10 cellular contexts compared by ENCODE assay signal in genomic region chr19:46953955-46954501, GRCh38.
DNase-seq lines count a peak whose midpoint lies in the region; ATAC-seq, FAIRE-seq and TF ChIP-seq lines count a peak whose summit lies in the region.
"Had no signal": no experiment of that assay in that cellular context is flagged by ENCODE, and none has a peak within 500 bp of the region (broad histone marks: within the 10 kb centered on the region; RNA-seq: fewer than 3 reads in every experiment).

No MANE protein-coding gene starts in this region.

- H3K4me3 ChIP-seq in HepG2 (replicated peaks in 1 of 3; ENCODE audit: insufficient read depth in 1 of 3, low read depth in 2 of 3, low read length in 3 of 3) (peak overlapping the region in 2 of 3 experiments; percentile 21 to 61; a peak in 3 of 6 replicates), transverse colon (no peak overlapping the region)

- no peak for DNase-seq in activated T-cell treated with anti-CD3 and anti-CD28 coated beads, Interleukin-2, amount 50 U/mL, for 24 hours
- no peak for DNase-seq in activated T-cell treated with anti-CD3 and anti-CD28 coated beads for 4 hours
- DNase-seq in activated CD4-positive, alpha-beta memory T cell treated with anti-CD3 and anti-CD28 coated beads, Interleukin-2, amount 10 ng/mL, durations not matched to agents 7 days and 5 days, result no peak
- DNase-seq in HepG2 (ENCODE audit: low spot score), result peak; percentile 30
- DNase-seq in transverse colon, result no peak
- no peak for DNase-seq in NCI-H2029 (lab: John Stamatoyannopoulos, UW)
- DNase-seq: cortex of kidney; stimulated activated CD4-positive, alpha-beta T cell treated with anti-CD3 and anti-CD28 coated beads, Interleukin-2, amount 100 ng/mL, for 48 hours had no signal

- POLR2A ChIA-PET in activated CD4-positive, alpha-beta memory T cell treated with anti-CD3 and anti-CD28 coated beads, Interleukin-2, amount 10 ng/mL, durations not matched to agents 7 days and 5 days (lab: Charles Lee), result interaction anchor here (0.7 to 5.1 kb wide), 19 partner anchors 8 to 167 kb away, joined by 3 to 27 read pairs (median 9); partner anchors contain the start of genes ARHGAP35, SLC1A5 and ZC3H4
- POLR2A ChIA-PET in HepG2 (lab: Yijun Ruan, JAX), result interaction anchor here (0.9 to 2.9 kb wide), 11 partner anchors 10 to 98 kb away, joined by 3 to 28 read pairs (median 6); no protein-coding TSS in a partner anchor

- TSS peak; percentile 99 for BruUV-seq in HepG2 (replicated peaks; lab: Mats Ljungman, UMichigan)

- H3K27ac ChIP-seq in HepG2 (ENCODE audit: extremely low read length, insufficient read depth, low read length) (peak overlapping the region; percentile 99), transverse colon (peak overlapping the region; percentile 40 to 65 (median 58))

- TF ChIP-seq POLR2A in HepG2 (IDR thresholded peaks at IDR 0.05; ENCODE audit: insufficient read depth in 1 of 2, low read depth in 2 of 2, low read length in 2 of 2), result peak; percentile 3 to 6; a peak in 2 of 4 replicates
- TF ChIP-seq POLR2A in transverse colon (IDR thresholded peaks at IDR 0.05), result no peak

- no peak for TF ChIP-seq RAD21 in HepG2 (CRISPR knock-in tag; IDR thresholded peaks at IDR 0.05)

- H3K9me3 Mint-ChIP-seq in activated T-cell treated with anti-CD3 and anti-CD28 coated beads, Interleukin-2, amount 50 U/mL, for 24 hours, result no peaks in the 10 kb centered on the region
- no peaks in the 10 kb centered on the region for H3K9me3 Mint-ChIP-seq in activated CD4-positive, alpha-beta memory T cell treated with anti-CD3 and anti-CD28 coated beads, Interleukin-2, amount 10 ng/mL, durations not matched to agents 7 days and 5 days

- peak overlapping the region; percentile 95 for H3K27ac Mint-ChIP-seq in activated T-cell treated with anti-CD3 and anti-CD28 coated beads, Interleukin-2, amount 50 U/mL, for 24 hours
- H3K27ac Mint-ChIP-seq in activated CD4-positive, alpha-beta memory T cell treated with anti-CD3 and anti-CD28 coated beads, Interleukin-2, amount 10 ng/mL, durations not matched to agents 7 days and 5 days, result peak overlapping the region; percentile 99

- ATAC-seq in HepG2 (peak; percentile 28), HG02759 (IDR thresholded peaks at IDR 0.05; ENCODE audit: unreplicated experiment) (no peak), HG03175 (IDR thresholded peaks at IDR 0.05; ENCODE audit: unreplicated experiment) (no peak)

- no peaks in the 10 kb centered on the region for H4K20me1 ChIP-seq in HepG2 (ENCODE audit: insufficient read depth, low read length)

- H3K27me3 ChIP-seq in HepG2 (ENCODE audit: control insufficient read depth in 1 of 2, insufficient read depth in 2 of 2, low read length in 2 of 2) (no peaks in the 10 kb centered on the region), transverse colon (no peaks in the 10 kb centered on the region)

- TF ChIP-seq CTCF in HepG2 (CRISPR knock-in tag; IDR thresholded peaks at IDR 0.05) (no peak), transverse colon (IDR thresholded peaks at IDR 0.05) (no peak)

- no peak overlapping the region for H3K4me3 Mint-ChIP-seq in activated T-cell treated with anti-CD3 and anti-CD28 coated beads, Interleukin-2, amount 50 U/mL, for 24 hours
- H3K4me3 Mint-ChIP-seq in activated CD4-positive, alpha-beta memory T cell treated with anti-CD3 and anti-CD28 coated beads, Interleukin-2, amount 10 ng/mL, durations not matched to agents 7 days and 5 days, result peak overlapping the region; percentile 75

- TF ChIP-seq EP300 in HepG2 (IDR thresholded peaks at IDR 0.05; ENCODE audit: low read depth in 2 of 2, low read length in 2 of 2) (no peak), HepG2 (CRISPR knock-in tag; IDR thresholded peaks at IDR 0.05; ENCODE audit: borderline replicate concordance) (no peak), transverse colon (IDR thresholded peaks at IDR 0.05; ENCODE audit: low read depth) (no peak)

- FAIRE-seq in HepG2 (lab: Jason Lieb, UNC), result peak; percentile 30

- CTCF ChIA-PET in activated CD4-positive, alpha-beta memory T cell treated with anti-CD3 and anti-CD28 coated beads, Interleukin-2, amount 10 ng/mL, durations not matched to agents 7 days and 5 days (lab: Charles Lee), result interaction anchor here (0.6 to 2.7 kb wide), 11 partner anchors 13 to 1958 kb away, joined by 3 to 13 read pairs (median 4); no protein-coding TSS in a partner anchor
- CTCF ChIA-PET in HepG2 (lab: Yijun Ruan, JAX; ENCODE audit: low intra/inter-chr PET ratio, low total read pairs), result no interaction called here

- in situ Hi-C loops in HepG2 (cut with HindIII; ENCODE audit: extremely low pct_ligation_motif_present, low pct_unique_long_range_greater_than_20kb) (no loop called here), transverse colon (cut with MboI; ENCODE audit: low pct_ligation_motif_present in 1 of 4, low pct_unique_long_range_greater_than_20kb in 1 of 4, low sequenced_read_pairs in 3 of 4) (no loop called here)

- peaks cover 79% of the 10 kb centered on the region for H3K4me1 Mint-ChIP-seq in activated T-cell treated with anti-CD3 and anti-CD28 coated beads, Interleukin-2, amount 50 U/mL, for 24 hours (ENCODE audit: low read depth)
- peaks cover 84% of the 10 kb centered on the region for H3K4me1 Mint-ChIP-seq in activated CD4-positive, alpha-beta memory T cell treated with anti-CD3 and anti-CD28 coated beads, Interleukin-2, amount 10 ng/mL, durations not matched to agents 7 days and 5 days

- WGBS in HepG2 (ENCODE audit: low lambda C conversion rate), result 13% methylated on average over 6 of the region's 6 CpGs
- 77 to 100% methylated on average over 1 to 6 of the region's 6 CpGs for WGBS in transverse colon (ENCODE audit: low coverage in 1 of 2), 2 donors

- H3K27me3 Mint-ChIP-seq in activated T-cell treated with anti-CD3 and anti-CD28 coated beads, Interleukin-2, amount 50 U/mL, for 24 hours, result no peaks in the 10 kb centered on the region
- no peaks in the 10 kb centered on the region for H3K27me3 Mint-ChIP-seq in activated CD4-positive, alpha-beta memory T cell treated with anti-CD3 and anti-CD28 coated beads, Interleukin-2, amount 10 ng/mL, durations not matched to agents 7 days and 5 days

- intact Hi-C loops in HepG2 (cut with micrococcal nuclease; ENCODE audit: unreplicated experiment) (loop anchor here (1.0 to 5.0 kb wide), 2 partner anchors 30 to 97 kb away; no protein-coding TSS in a partner anchor), transverse colon (cut with DNase I; ENCODE audit: low total_unique reads) (no loop called here)

- H3K4me1 ChIP-seq in HepG2 (ENCODE audit: insufficient read depth, low read length), result peaks cover 97% of the 10 kb centered on the region
- H3K4me1 ChIP-seq in transverse colon, result peaks cover 29 to 69% (median 43%) of the 10 kb centered on the region in 4 donors

- H3K4me2 ChIP-seq in HepG2 (ENCODE audit: low read depth, low read length), result peak overlapping the region; percentile 88

- H3K9ac ChIP-seq in HepG2 (ENCODE audit: insufficient read depth, low read depth, low read length), result peak overlapping the region; percentile 81

- H3K36me3 Mint-ChIP-seq in activated T-cell treated with anti-CD3 and anti-CD28 coated beads, Interleukin-2, amount 50 U/mL, for 24 hours (ENCODE audit: low read depth), result peaks cover 10% of the 10 kb centered on the region
- peaks cover 46% of the 10 kb centered on the region for H3K36me3 Mint-ChIP-seq in activated CD4-positive, alpha-beta memory T cell treated with anti-CD3 and anti-CD28 coated beads, Interleukin-2, amount 10 ng/mL, durations not matched to agents 7 days and 5 days (ENCODE audit: low read depth)

- peaks cover 52% of the 10 kb centered on the region for H3K79me2 ChIP-seq in HepG2 (ENCODE audit: insufficient read depth, low read length)

- H3K9me3 ChIP-seq in HepG2 (ENCODE audit: low read length) (no peaks in the 10 kb centered on the region), transverse colon (no peaks in the 10 kb centered on the region)

- no peak overlapping the region for H2AFZ ChIP-seq in HepG2 (ENCODE audit: low read length)

- H3K36me3 ChIP-seq in HepG2 (replicated peaks in 1 of 2; ENCODE audit: control insufficient read depth in 1 of 2, insufficient read depth in 2 of 2, low read length in 2 of 2) (peaks cover 2 to 11% of the 10 kb centered on the region in 2 experiments; a peak in 1 of 5 replicates), transverse colon (no peaks in the 10 kb centered on the region)

TF ChIP-seq in HepG2, 621 proteins besides CTCF, POLR2A, EP300 and RAD21 (continues in another document):
- TF ChIP-seq MYC (CRISPR knock-in tag; IDR thresholded peaks at IDR 0.05; ENCODE audit: borderline replicate concordance) (peak; percentile 35; the same call in 1 of the 2 replicates), TOE1 (CRISPR knock-in tag; IDR thresholded peaks at IDR 0.05) (no peak), MAFK (conservative IDR thresholded peaks at IDR 0.05 in 1 of 2, IDR thresholded peaks at IDR 0.05 in 1 of 2; ENCODE audit: low read length in 2 of 2) (no peak), KLF9 (CRISPR knock-in tag; IDR thresholded peaks at IDR 0.05; ENCODE audit: low read depth) (no peak), ZNF263 (CRISPR knock-in tag; IDR thresholded peaks at IDR 0.05) (no peak), GABPA (IDR thresholded peaks at IDR 0.05; ENCODE audit: low read depth, low read length) (no peak), GABPA (CRISPR knock-in tag; IDR thresholded peaks at IDR 0.05; ENCODE audit: low read depth) (no peak), ZNF543 (CRISPR knock-in tag; IDR thresholded peaks at IDR 0.05) (0 out of 2 replicates have a peak, but pooled peaks have one; percentile 16), ZNF337 (CRISPR knock-in tag; IDR thresholded peaks at IDR 0.05; ENCODE audit: borderline replicate concordance, low read depth) (peak; percentile 66; the same call in 1 of the 2 replicates), EHMT2 (IDR thresholded peaks at IDR 0.05; ENCODE audit: borderline replicate concordance, low read depth, low read length) (peak; percentile 46; the same call in 1 of the 2 replicates), ZBTB38 (CRISPR knock-in tag; IDR thresholded peaks at IDR 0.05) (peak; percentile 18; the same call in 1 of the 2 replicates), ZNF7 (CRISPR knock-in tag; IDR thresholded peaks at IDR 0.05) (no peak), ZNF552 (CRISPR knock-in tag; IDR thresholded peaks at IDR 0.05; ENCODE audit: borderline replicate concordance) (no peak), TBX3 (IDR thresholded peaks at IDR 0.05; ENCODE audit: borderline replicate concordance) (no peak), ZNF558 (CRISPR knock-in tag; IDR thresholded peaks at IDR 0.05; ENCODE audit: borderline replicate concordance) (no peak), TBL1XR1 (IDR thresholded peaks at IDR 0.05; ENCODE audit: borderline replicate concordance, low read length, partially characterized antibody) (no peak)

Comparison
In these comparisons a context has a peak if more than half of its experiments do, and no peak if none do; other contexts are left out.
1. H3K4me3 ChIP-seq: peak in HepG2 (2 of 3); none in transverse colon (0 of 4).